Comparison of ENCODE assay signal across 27 cellular contexts in genomic region chr4:183124228-183124627, GRCh38.
"Had no signal": no experiment of that assay in that cellular context is flagged by ENCODE, and none has a peak within 500 bp of the region (broad histone marks: within the 10 kb centered on the region; RNA-seq: fewer than 3 reads in every experiment).

No MANE protein-coding gene starts in this region.

- H3K27ac Mint-ChIP-seq: activated naive CD4-positive, alpha-beta T cell treated with anti-CD3 and anti-CD28 coated beads for 36 hours; activated naive CD8-positive, alpha-beta T cell treated with anti-CD3 and anti-CD28 coated beads, Interleukin-2, amount 10 ng/mL, durations not matched to agents 7 days and 5 days; activated T-helper 1 cell treated with anti-CD3 and anti-CD28 coated beads, Interleukin-12 subunit alpha, Interleukin-12 subunit beta, Interleukin-2, Interleukin-4 antibody, amounts not matched to agents 30 ng/mL and 10 ng/mL and 1 ng/mL, durations not matched to agents 14 hours and 24 hours and 36 hours; dendritic cell treated with granulocyte-macrophage colony-stimulating factor and Interleukin-4, amounts not matched to agents 40 ng/mL and 50 ng/mL, for 4 days; endodermal cell; immature natural killer cell; naive B cell had no signal

- H3K4me1 ChIP-seq: foreskin keratinocyte, lower lobe of right lung, spleen, suprapubic skin had no signal

- H3K4me1 Mint-ChIP-seq: activated naive CD8-positive, alpha-beta T cell treated with anti-CD3 and anti-CD28 coated beads, Interleukin-2, amount 10 ng/mL, durations not matched to agents 7 days and 5 days; naive B cell had no signal

- H3K36me3 Mint-ChIP-seq: activated naive CD8-positive, alpha-beta T cell treated with anti-CD3 and anti-CD28 coated beads, Interleukin-2, amount 10 ng/mL, durations not matched to agents 7 days and 5 days; immature natural killer cell; naive B cell had no signal

- H3K9me3 Mint-ChIP-seq: activated naive CD4-positive, alpha-beta T cell treated with anti-CD3 and anti-CD28 coated beads for 36 hours; activated naive CD8-positive, alpha-beta T cell treated with anti-CD3 and anti-CD28 coated beads, Interleukin-2, amount 10 ng/mL, durations not matched to agents 7 days and 5 days; activated T-helper 1 cell treated with anti-CD3 and anti-CD28 coated beads, Interleukin-12 subunit alpha, Interleukin-12 subunit beta, Interleukin-2, Interleukin-4 antibody, amounts not matched to agents 30 ng/mL and 10 ng/mL and 1 ng/mL, durations not matched to agents 14 hours and 24 hours and 36 hours; dendritic cell treated with granulocyte-macrophage colony-stimulating factor and Interleukin-4, amounts not matched to agents 40 ng/mL and 50 ng/mL, for 4 days; endodermal cell; immature natural killer cell; naive B cell had no signal

- H3K36me3 ChIP-seq: esophagus muscularis mucosa, heart left ventricle, lower lobe of right lung, spleen, suprapubic skin, tibial nerve had no signal

- ATAC-seq: activated CD4-positive, CD25-positive, alpha-beta regulatory T cell treated with anti-CD3 and anti-CD28 coated beads, Interleukin-2, amount 50 U/mL, for 24 hours; foreskin keratinocyte; heart left ventricle; left lobe of liver; lower lobe of right lung; right cardiac atrium had no signal

- H3K9me3 ChIP-seq: esophagus muscularis mucosa, heart left ventricle, lower lobe of right lung, spleen, suprapubic skin, tibial nerve had no signal

- H3K27me3 ChIP-seq: esophagus muscularis mucosa, foreskin keratinocyte, heart left ventricle, spleen, suprapubic skin, tibial nerve had no signal

- H3K27me3 Mint-ChIP-seq: dendritic cell treated with granulocyte-macrophage colony-stimulating factor and Interleukin-4, amounts not matched to agents 40 ng/mL and 50 ng/mL, for 4 days had no signal

- FAIRE-seq: TTC549 had no signal

- DNase-seq: activated CD4-positive, alpha-beta T cell treated with anti-CD3 and anti-CD28 coated beads for 48 hours; activated CD4-positive, alpha-beta T cell treated with anti-CD3 and anti-CD28 coated beads, Interleukin-2, amount 50 U/mL, for 48 hours; activated CD8-positive, alpha-beta memory T cell treated with anti-CD3 and anti-CD28 coated beads, Interleukin-2, amount 50 U/mL, for 4 hours; activated effector memory CD4-positive, alpha-beta T cell treated with anti-CD3 and anti-CD28 coated beads, Interleukin-2, amount 50 U/mL, for 16 hours; activated naive CD4-positive, alpha-beta T cell treated with anti-CD3 and anti-CD28 coated beads for 36 hours; activated naive CD8-positive, alpha-beta T cell treated with anti-CD3 and anti-CD28 coated beads, Interleukin-2, amount 10 ng/mL, durations not matched to agents 7 days and 5 days; activated T-cell treated with anti-CD3 and anti-CD28 coated beads, Interleukin-2, amount 50 U/mL, for 1 hour; central memory CD4-positive, alpha-beta T cell; endodermal cell; foreskin keratinocyte; heart left ventricle; hypothalamus; immature natural killer cell; lower lobe of right lung; mesendoderm; naive B cell; spleen; stimulated activated naive CD4-positive, alpha-beta T cell had no signal

- H3K4me3 ChIP-seq: esophagus muscularis mucosa, heart left ventricle, lower lobe of right lung, spleen, suprapubic skin, tibial nerve had no signal

- H3K4me3 Mint-ChIP-seq: activated naive CD4-positive, alpha-beta T cell treated with anti-CD3 and anti-CD28 coated beads for 36 hours; activated naive CD8-positive, alpha-beta T cell treated with anti-CD3 and anti-CD28 coated beads, Interleukin-2, amount 10 ng/mL, durations not matched to agents 7 days and 5 days; activated T-helper 1 cell treated with anti-CD3 and anti-CD28 coated beads, Interleukin-12 subunit alpha, Interleukin-12 subunit beta, Interleukin-2, Interleukin-4 antibody, amounts not matched to agents 30 ng/mL and 10 ng/mL and 1 ng/mL, durations not matched to agents 14 hours and 24 hours and 36 hours; dendritic cell treated with granulocyte-macrophage colony-stimulating factor and Interleukin-4, amounts not matched to agents 40 ng/mL and 50 ng/mL, for 4 days; endodermal cell; immature natural killer cell had no signal
